ENCODE assay signal across 1 cellular context in the genomic region with DNA sequence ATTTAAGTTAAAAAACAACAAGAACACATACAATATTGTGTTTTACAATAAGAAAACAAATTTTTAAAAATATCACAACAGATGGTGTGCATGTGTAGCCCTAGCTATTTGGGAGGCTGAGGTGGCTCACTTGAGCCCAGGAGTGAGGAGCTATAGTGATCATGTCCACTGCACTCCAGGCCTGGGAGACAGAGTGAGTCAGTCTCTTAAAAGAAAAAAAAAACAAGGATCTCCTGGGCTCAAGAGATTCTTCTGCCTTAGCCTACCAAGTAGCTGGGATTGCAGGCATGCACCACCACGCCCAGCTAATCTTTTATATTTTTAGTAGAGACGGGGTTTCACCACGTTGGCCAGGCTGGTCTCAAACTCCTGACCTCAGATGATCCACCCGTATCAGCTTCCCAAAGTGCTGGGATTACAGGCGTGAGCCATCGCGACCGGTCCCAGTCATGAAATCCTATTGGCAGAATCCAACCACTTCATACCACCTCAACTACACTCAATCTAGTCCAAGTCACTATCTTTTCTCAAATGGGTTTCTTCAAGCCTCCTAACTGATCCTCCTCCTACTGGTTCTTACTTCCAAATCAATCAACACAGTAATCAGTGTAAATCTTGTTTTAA.
TF ChIP-seq lines count a peak whose summit lies in the region.

No MANE protein-coding gene starts in this region.

TF ChIP-seq in GM23338, 12 proteins besides CTCF, POLR2A, EP300 and RAD21 (continued from another document):
- TF ChIP-seq ZNF462 (CRISPR knock-in tag; IDR thresholded peaks at IDR 0.05) (no peak), EZH2phosphoT487 (IDR thresholded peaks at IDR 0.05; ENCODE audit: unreplicated experiment) (no peak), NANOG (IDR thresholded peaks at IDR 0.05; ENCODE audit: borderline replicate concordance) (no peak), CREB1 (CRISPR knock-in tag; IDR thresholded peaks at IDR 0.05; ENCODE audit: low read depth) (no peak), EZH2 (IDR thresholded peaks at IDR 0.05; ENCODE audit: low read depth, unreplicated experiment) (no peak), ZNF331 (CRISPR knock-in tag; IDR thresholded peaks at IDR 0.05; ENCODE audit: low read depth) (no peak), REST (IDR thresholded peaks at IDR 0.05; ENCODE audit: unreplicated experiment) (no peak), STAT1 (IDR thresholded peaks at IDR 0.05; ENCODE audit: unreplicated experiment) (no peak)
